ENCODE assay signal across 15 cellular contexts in the genomic region with DNA sequence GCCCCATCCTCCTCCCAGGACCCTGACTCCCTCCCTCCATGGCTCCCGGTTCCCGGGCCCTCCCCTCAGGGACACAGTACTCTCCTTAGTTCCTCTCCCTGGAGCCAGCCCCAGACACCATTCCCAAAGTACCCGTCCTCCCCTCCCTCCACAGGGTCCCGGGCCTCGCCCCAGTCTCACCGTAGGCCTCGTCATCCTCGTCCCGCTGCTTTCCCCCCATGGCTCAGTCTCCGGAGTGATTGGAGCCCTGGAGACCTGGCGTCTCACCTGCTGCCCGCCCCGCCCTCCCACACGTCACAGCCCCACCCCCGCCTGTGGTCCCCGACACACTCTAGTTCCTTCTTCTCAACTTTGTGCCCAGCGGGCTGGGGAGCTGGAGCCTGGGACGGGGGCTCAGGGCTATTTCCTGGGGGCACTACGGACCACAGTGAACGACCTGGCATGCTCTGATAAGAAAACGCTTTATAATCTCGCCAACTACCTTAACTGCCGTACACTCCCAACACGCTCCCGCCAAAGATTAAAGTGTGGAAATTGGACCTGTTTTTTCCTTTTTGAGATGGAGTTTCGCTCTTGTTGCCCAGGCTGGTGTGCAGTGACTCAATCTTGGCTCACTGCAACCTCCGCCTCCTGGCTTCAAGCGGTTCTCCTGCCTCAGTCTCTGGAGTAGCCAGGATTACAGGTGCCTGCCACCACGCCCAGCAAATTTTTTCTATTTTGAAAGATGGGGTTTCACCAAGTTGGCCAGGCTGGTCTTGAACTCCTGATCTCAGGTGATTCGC. TPM values are rescaled to one million over a fixed set of nuclear protein-coding genes. Genes with fewer than 3 reads are reported as not detected.
A peak's percentile ranks its signal among the peaks of the same experiment; 100 is the strongest.
DNase-seq lines count a peak whose midpoint lies in the region; ATAC-seq, FAIRE-seq and TF ChIP-seq lines count a peak whose summit lies in the region.
"Had no signal": no experiment of that assay in that cellular context is flagged by ENCODE, and none has a peak within 500 bp of the region (broad histone marks: within the 10 kb centered on the region; RNA-seq: fewer than 3 reads in every experiment).

A gene (minus strand): TSS at position 237 of the 782 bp plus-strand sequence. CDS start 17 bp downstream, at position 220.

- H3K4me3 ChIP-seq in bronchial epithelial cell (ENCODE audit: low read depth, low read length) (peak within 1 kb of the TSS; percentile 13), spleen (no peak within 1 kb of the TSS)

- H3K9me3 ChIP-seq in spleen: no peaks in the 10 kb centered on the region

- H3K27ac ChIP-seq in spleen: peak within 1 kb of the TSS in 5 of 8 donors; percentile 21 to 60 (median 47)
- H3K27ac ChIP-seq: KMS-11 had no signal

- no peak for TF ChIP-seq POLR2A in spleen (IDR thresholded peaks at IDR 0.05)

- WGBS in spleen, 5 donors: 78 to 86% (median 79%) methylated on average over 30 of the region's 30 CpGs

- TF ChIP-seq CTCF in bronchial epithelial cell (IDR thresholded peaks at IDR 0.05; ENCODE audit: insufficient read depth, low read length, severe bottlenecking) (no peak), spleen (IDR thresholded peaks at IDR 0.05 in 8 of 11, conservative IDR thresholded peaks at IDR 0.05 in 3 of 11) (no peak)

- CTCF ChIA-PET in HEK293T (lab: Yijun Ruan, JAX): no interaction called here

- no peaks in the 10 kb centered on the region for H3K27me3 ChIP-seq in bronchial epithelial cell (ENCODE audit: control insufficient read depth, insufficient read depth, low read length)
- H3K27me3 ChIP-seq in spleen (replicated peaks in 1 of 7): no peaks in the 10 kb centered on the region

- peaks cover 0 to 24% (median 6%) of the 10 kb centered on the region in 6 donors for H3K4me1 ChIP-seq in spleen

- H3K36me3 ChIP-seq in bronchial epithelial cell (ENCODE audit: control insufficient read depth, insufficient read depth, low read length) (peaks cover 15% of the 10 kb centered on the region), spleen (peaks cover 0 to 49% (median 47%) of the 10 kb centered on the region in 6 donors)

- POLR2A ChIA-PET in HEK293T (lab: Yijun Ruan, JAX): no interaction called here

- peak; percentile 64 for DNase-seq in HT-29 (ENCODE audit: low spot score)
- peak; percentile 52 for DNase-seq in bronchial epithelial cell (ENCODE audit: low read depth)
- DNase-seq in left kidney (ENCODE audit: low read depth, low spot score): peak; percentile 58
- no peak for DNase-seq in spleen
- DNase-seq in HEK293T (ENCODE audit: extremely low spot score): no peak
- DNase-seq in sciatic nerve (ENCODE audit: low spot score): no peak
- no peak for DNase-seq in activated naive CD4-positive, alpha-beta T cell treated with anti-CD3 and anti-CD28 coated beads, Interleukin-2, amount 50 U/mL, for 16 hours
- no peak for DNase-seq in HPDE6-E6E7 (ENCODE audit: extremely low spot score)
- DNase-seq: activated CD4-positive, alpha-beta T cell treated with anti-CD3 and anti-CD28 coated beads, Interleukin-2, amount 50 U/mL, for 4 hours; CD4-positive, CD25-positive, alpha-beta regulatory T cell; left cardiac atrium; occipital lobe had no signal

- no peak for ATAC-seq in sciatic nerve
- ATAC-seq: left cardiac atrium; stimulated activated memory B cell treated with anti-CD40 and anti-IgM and Interleukin-4, amounts not matched to agents 10 μg/mL and 1 μg/mL and 100 μg/mL, for 72 hours had no signal

- intact Hi-C loops in spleen (cut with DNase I; ENCODE audit: low total_unique reads): no loop called here
- intact Hi-C loops in sciatic nerve (cut with DNase I): no loop called here

- no peak for FAIRE-seq in bronchial epithelial cell (lab: Jason Lieb, UNC)

TF ChIP-seq in HEK293T, 16 proteins besides CTCF, POLR2A, EP300 and RAD21:
- no peak for TF ChIP-seq HDGF (IDR thresholded peaks at IDR 0.05; ENCODE audit: borderline replicate concordance)
- no peak for TF ChIP-seq BHLHE40 (IDR thresholded peaks at IDR 0.05; ENCODE audit: borderline replicate concordance)
- no peak for TF ChIP-seq FOXK2 (IDR thresholded peaks at IDR 0.05)
- TF ChIP-seq ZNF384 (IDR thresholded peaks at IDR 0.05): no peak
- TF ChIP-seq ELF4 (IDR thresholded peaks at IDR 0.05): no peak
- TF ChIP-seq L3MBTL2 (conservative IDR thresholded peaks at IDR 0.05): no peak
- TF ChIP-seq ARNT (IDR thresholded peaks at IDR 0.05): no peak
- TF ChIP-seq, protein P1, sequence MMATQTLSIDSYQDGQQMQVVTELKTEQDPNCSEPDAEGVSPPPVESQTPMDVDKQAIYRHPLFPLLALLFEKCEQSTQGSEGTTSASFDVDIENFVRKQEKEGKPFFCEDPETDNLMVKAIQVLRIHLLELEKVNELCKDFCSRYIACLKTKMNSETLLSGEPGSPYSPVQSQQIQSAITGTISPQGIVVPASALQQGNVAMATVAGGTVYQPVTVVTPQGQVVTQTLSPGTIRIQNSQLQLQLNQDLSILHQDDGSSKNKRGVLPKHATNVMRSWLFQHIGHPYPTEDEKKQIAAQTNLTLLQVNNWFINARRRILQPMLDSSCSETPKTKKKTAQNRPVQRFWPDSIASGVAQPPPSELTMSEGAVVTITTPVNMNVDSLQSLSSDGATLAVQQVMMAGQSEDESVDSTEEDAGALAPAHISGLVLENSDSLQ (IDR thresholded peaks at IDR 0.05): no peak
- TF ChIP-seq FOXM1 (IDR thresholded peaks at IDR 0.05; ENCODE audit: borderline replicate concordance): no peak
- TF ChIP-seq FOXA1 (IDR thresholded peaks at IDR 0.05): no peak

RNA-seq across cellular contexts. Expression of the gene that starts here (rescaled TPM):
- total RNA-seq in HT-29 (2014; rRNA removed; shearing (Covaris generic)): 101 and 124 TPM in 2 replicates
- 1.8 and 10.5 TPM in 2 replicates for total RNA-seq in bronchial epithelial cell
- 1 to 10 TPM; 1.0 to 5.9 (median 3.3) TPM for total RNA-seq in spleen
- under 1 TPM; 0.20 to 0.83 (median 0.26) TPM for polyA plus RNA-seq in spleen
- total RNA-seq in sciatic nerve: 2.1 TPM
- total RNA-seq: left cardiac atrium; occipital lobe; T-helper 1 cell treated with Interleukin-12 subunit alpha and Interleukin-12 subunit beta and Interleukin-4 antibody, amounts not matched to agents 30 ng/mL and 1 ng/mL, for 36 hours had no signal
- polyA plus RNA-seq: CD4-positive, CD25-positive, alpha-beta regulatory T cell had no signal

Comparison
In these comparisons a context has a peak if more than half of its experiments do, and no peak if none do; other contexts are left out.
1. DNase-seq: peak in HT-29 (single experiment), bronchial epithelial cell (single experiment) and left kidney (single experiment); none in spleen (single experiment), HEK293T (single experiment), sciatic nerve (single experiment), activated naive CD4-positive, alpha-beta T cell treated with anti-CD3 and anti-CD28 coated beads, Interleukin-2, amount 50 U/mL, for 16 hours (single experiment) and HPDE6-E6E7 (single experiment).